ENCODE assay signal across 8 cellular contexts in genomic region chr9:21252727-21253547, GRCh38. TPM values are rescaled to one million over a fixed set of nuclear protein-coding genes. Genes with fewer than 3 reads are reported as not detected.
DNase-seq lines count a peak whose midpoint lies in the region; ATAC-seq and TF ChIP-seq lines count a peak whose summit lies in the region.

No MANE protein-coding gene starts in this region.

- no peak overlapping the region for H3K23ac ChIP-seq in mesenchymal stem cell (ENCODE audit: low read length in 2 of 2)

- no peaks in the 10 kb centered on the region for H3K36me3 ChIP-seq in NT2/D1 (ENCODE audit: insufficient read depth, insufficient read length, low read length)
- H3K36me3 ChIP-seq in ectodermal cell (ENCODE audit: control insufficient read depth, insufficient read depth, low read length) = no peaks in the 10 kb centered on the region
- H3K36me3 ChIP-seq in mesenchymal stem cell (ENCODE audit: control insufficient read depth in 1 of 2, insufficient read depth in 2 of 2, low read depth in 1 of 2, low read length in 2 of 2) = no peaks in the 10 kb centered on the region
- no peaks in the 10 kb centered on the region for H3K36me3 ChIP-seq in suprapubic skin

- H3K27ac ChIP-seq in ectodermal cell (ENCODE audit: insufficient read depth, low read depth, low read length, poor library complexity, severe bottlenecking) (peak overlapping the region; percentile 2), mesenchymal stem cell (ENCODE audit: low read length, poor library complexity, severe bottlenecking) (no peak overlapping the region), suprapubic skin (no peak overlapping the region)

- no peak for TF ChIP-seq EP300 in suprapubic skin (IDR thresholded peaks at IDR 0.05)

- H4K8ac ChIP-seq in mesenchymal stem cell (ENCODE audit: low read length) = no peak overlapping the region

- no peak overlapping the region for H2AFZ ChIP-seq in mesenchymal stem cell (ENCODE audit: low read depth, low read length)

- H3K79me1 ChIP-seq in mesenchymal stem cell (replicated peaks; ENCODE audit: low read length, poor library complexity, severe bottlenecking) = no peaks in the 10 kb centered on the region

- TF ChIP-seq POLR2A in suprapubic skin (IDR thresholded peaks at IDR 0.05) = no peak

- H3K14ac ChIP-seq in mesenchymal stem cell (ENCODE audit: low read length in 2 of 2) = no peak overlapping the region

- peaks cover 6% of the 10 kb centered on the region for H3K9me3 ChIP-seq in NT2/D1 (ENCODE audit: insufficient read depth, low read length)
- H3K9me3 ChIP-seq in ectodermal cell (ENCODE audit: control insufficient read depth, low read length) = no peaks in the 10 kb centered on the region
- no peaks in the 10 kb centered on the region for H3K9me3 ChIP-seq in mesenchymal stem cell (ENCODE audit: control insufficient read depth, low read length)
- no peaks in the 10 kb centered on the region for H3K9me3 ChIP-seq in suprapubic skin

- no peak overlapping the region for H4K91ac ChIP-seq in mesenchymal stem cell (ENCODE audit: low read length)

- H3K9ac ChIP-seq in NT2/D1 (ENCODE audit: insufficient read length, low read depth) (no peak overlapping the region), mesenchymal stem cell (ENCODE audit: low read length) (peak overlapping the region; percentile 67)

- H2BK12ac ChIP-seq in mesenchymal stem cell (ENCODE audit: low read length in 2 of 2) = no peak overlapping the region

- no peak overlapping the region for H2AK5ac ChIP-seq in mesenchymal stem cell (ENCODE audit: low read length, severe bottlenecking)

- no peaks in the 10 kb centered on the region for H3K27me3 ChIP-seq in NT2/D1 (ENCODE audit: insufficient read depth, insufficient read length)
- no peaks in the 10 kb centered on the region for H3K27me3 ChIP-seq in ectodermal cell (ENCODE audit: control insufficient read depth, insufficient read depth, low read length, poor library complexity, severe bottlenecking)
- peaks cover 42 to 55% of the 10 kb centered on the region in 2 experiments for H3K27me3 ChIP-seq in mesenchymal stem cell (ENCODE audit: control insufficient read depth in 1 of 2, insufficient read depth in 1 of 2, low read length in 2 of 2)
- no peaks in the 10 kb centered on the region for H3K27me3 ChIP-seq in suprapubic skin

- no peak overlapping the region for H3K4me2 ChIP-seq in mesenchymal stem cell (ENCODE audit: low read length, poor library complexity, severe bottlenecking)

- H3K4me1 ChIP-seq in NT2/D1 (ENCODE audit: insufficient read depth, insufficient read length) (peaks cover 2% of the 10 kb centered on the region), ectodermal cell (ENCODE audit: control insufficient read depth, insufficient read depth, low read length) (no peaks in the 10 kb centered on the region), mesenchymal stem cell (ENCODE audit: control insufficient read depth, insufficient read depth, low read depth, low read length) (no peaks in the 10 kb centered on the region), suprapubic skin (peaks cover 4% of the 10 kb centered on the region)

- 1% methylated on average over 3 of the region's 3 CpGs for WGBS in ectodermal cell, 2 experiments
- WGBS in mesenchymal stem cell = 0% methylated on average over 3 of the region's 3 CpGs
- WGBS in suprapubic skin = under 1% methylated on average over 3 of the region's 3 CpGs

- H3K4me3 ChIP-seq in NT2/D1 (ENCODE audit: insufficient read length, low read depth) (no peak overlapping the region), ectodermal cell (ENCODE audit: insufficient read depth, low read depth, low read length) (no peak overlapping the region), mesenchymal stem cell (ENCODE audit: insufficient read depth in 1 of 2, low read depth in 1 of 2, low read length in 2 of 2) (peak overlapping the region in 1 of 2 experiments; percentile 59), suprapubic skin (no peak overlapping the region)

- H2BK5ac ChIP-seq in mesenchymal stem cell (ENCODE audit: low read depth, low read length, poor library complexity, severe bottlenecking) = no peak overlapping the region

- peak in 1 of 2 donors; percentile 35 for TF ChIP-seq CTCF in suprapubic skin (IDR thresholded peaks at IDR 0.05)

- no peak overlapping the region for H3K4ac ChIP-seq in mesenchymal stem cell (ENCODE audit: low read depth in 1 of 2, low read length in 2 of 2)

- DNase-seq in COLO829 (ENCODE audit: low spot score) = peak; percentile 21
- peak; percentile 22 for DNase-seq in NT2/D1 (ENCODE audit: low read depth, low spot score)
- peak; percentile 48 for DNase-seq in mesenchymal stem cell
- no peak for DNase-seq in mucosa of gallbladder (ENCODE audit: low spot score)
- DNase-seq in suprapubic skin (ENCODE audit: low spot score in 2 of 2) = no peak

- H3K18ac ChIP-seq in mesenchymal stem cell (ENCODE audit: low read depth in 1 of 2, low read length in 2 of 2) = no peak overlapping the region

- H2BK120ac ChIP-seq in mesenchymal stem cell (ENCODE audit: low read depth, low read length) = no peak overlapping the region

- no peak overlapping the region for H2BK15ac ChIP-seq in mesenchymal stem cell (ENCODE audit: low read depth, poor library complexity, severe bottlenecking)

- peak; percentile 76 for ATAC-seq in GM18867 (IDR thresholded peaks at IDR 0.05; ENCODE audit: unreplicated experiment)
- peak; percentile 81 for ATAC-seq in HG03039 (IDR thresholded peaks at IDR 0.05; ENCODE audit: unreplicated experiment)

RNA-seq across cellular contexts. Expression of gene IFNA14, which starts 13.1 kb away (rescaled TPM):
- polyA plus RNA-seq in ectodermal cell (2013, experiment 1 of 4) = not detected
- polyA plus RNA-seq in ectodermal cell (2013, experiment 2 of 4) = not detected
- polyA plus RNA-seq in ectodermal cell (2013, experiment 3 of 4) = not detected
- not detected for polyA plus RNA-seq in ectodermal cell (2013, experiment 4 of 4)
- not detected for polyA plus RNA-seq in mesenchymal stem cell (2013, experiment 1 of 2)
- not detected for polyA plus RNA-seq in mesenchymal stem cell (2013, experiment 2 of 2)
- total RNA-seq in mucosa of gallbladder = not detected
- total RNA-seq in suprapubic skin = not detected

RNA-seq across cellular contexts. Expression of gene IFNA17, which starts 24.9 kb away (rescaled TPM):
- polyA plus RNA-seq in ectodermal cell (2013, experiment 1 of 4) = not detected
- polyA plus RNA-seq in ectodermal cell (2013, experiment 2 of 4) = not detected
- polyA plus RNA-seq in ectodermal cell (2013, experiment 3 of 4) = not detected
- polyA plus RNA-seq in ectodermal cell (2013, experiment 4 of 4) = not detected
- polyA plus RNA-seq in mesenchymal stem cell (2013, experiment 1 of 2) = not detected
- polyA plus RNA-seq in mesenchymal stem cell (2013, experiment 2 of 2) = not detected
- total RNA-seq in mucosa of gallbladder = not detected
- total RNA-seq in suprapubic skin = not detected

RNA-seq across cellular contexts. Expression of gene IFNA16, which starts 35.8 kb away (rescaled TPM):
- not detected for polyA plus RNA-seq in ectodermal cell (2013, experiment 1 of 4)
- polyA plus RNA-seq in ectodermal cell (2013, experiment 2 of 4) = not detected
- polyA plus RNA-seq in ectodermal cell (2013, experiment 3 of 4) = not detected
- polyA plus RNA-seq in ectodermal cell (2013, experiment 4 of 4) = not detected
- polyA plus RNA-seq in mesenchymal stem cell (2013, experiment 1 of 2) = not detected
- polyA plus RNA-seq in mesenchymal stem cell (2013, experiment 2 of 2) = not detected
- not detected for total RNA-seq in mucosa of gallbladder
- not detected for total RNA-seq in suprapubic skin

RNA-seq across cellular contexts. Expression of gene IFNA10, which starts 46.0 kb away (rescaled TPM):
- not detected for polyA plus RNA-seq in ectodermal cell (2013, experiment 1 of 4)
- not detected for polyA plus RNA-seq in ectodermal cell (2013, experiment 2 of 4)
- not detected for polyA plus RNA-seq in ectodermal cell (2013, experiment 3 of 4)
- not detected for polyA plus RNA-seq in ectodermal cell (2013, experiment 4 of 4)
- not detected for polyA plus RNA-seq in mesenchymal stem cell (2013, experiment 1 of 2)
- not detected for polyA plus RNA-seq in mesenchymal stem cell (2013, experiment 2 of 2)
- not detected for total RNA-seq in mucosa of gallbladder
- total RNA-seq in suprapubic skin = not detected

RNA-seq across cellular contexts. Expression of gene IFNA7, which starts 50.9 kb away (rescaled TPM):
- not detected for polyA plus RNA-seq in ectodermal cell (2013, experiment 1 of 4)
- not detected for polyA plus RNA-seq in ectodermal cell (2013, experiment 2 of 4)
- not detected for polyA plus RNA-seq in ectodermal cell (2013, experiment 3 of 4)
- not detected for polyA plus RNA-seq in ectodermal cell (2013, experiment 4 of 4)
- polyA plus RNA-seq in mesenchymal stem cell (2013, experiment 1 of 2) = not detected
- polyA plus RNA-seq in mesenchymal stem cell (2013, experiment 2 of 2) = not detected
- total RNA-seq in mucosa of gallbladder (not detected), suprapubic skin (not detected)

Comparison
In these comparisons a context has a peak if more than half of its experiments do, and no peak if none do; other contexts are left out.
1. DNase-seq: peak in COLO829 (single experiment), NT2/D1 (single experiment) and mesenchymal stem cell (single experiment); none in mucosa of gallbladder (single experiment) and suprapubic skin (0 of 2).